ENCODE assay signal across 32 cellular contexts in the genomic region with DNA sequence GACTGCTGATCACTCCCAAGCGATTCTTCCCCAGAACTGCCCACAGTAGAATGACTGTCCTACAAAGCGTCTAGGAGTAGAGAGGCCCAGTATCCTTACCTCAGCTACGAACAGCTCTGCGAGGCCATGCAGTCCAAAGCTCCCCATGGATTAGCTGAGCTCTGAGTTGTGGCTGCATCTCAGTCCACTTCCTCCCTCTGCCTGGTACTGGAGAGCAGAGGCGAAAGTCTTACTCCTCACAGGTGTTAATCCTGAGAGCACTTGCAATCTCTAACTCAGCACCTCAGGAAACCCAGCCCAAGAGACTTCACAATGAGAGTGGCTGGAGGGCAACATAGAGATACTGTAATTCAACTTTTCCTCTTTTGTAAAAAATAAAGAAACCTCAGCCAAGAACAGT.
"Had no signal": no experiment of that assay in that cellular context is flagged by ENCODE, and none has a peak within 500 bp of the region (broad histone marks: within the 10 kb centered on the region; RNA-seq: fewer than 3 reads in every experiment).

No MANE protein-coding gene starts in this region.

- H3K36me3 Mint-ChIP-seq: activated naive CD4-positive, alpha-beta T cell treated with anti-CD3 and anti-CD28 coated beads, Interleukin-2, amount 10 ng/mL, durations not matched to agents 7 days and 5 days; activated naive CD8-positive, alpha-beta T cell had no signal

- H2AFZ ChIP-seq: PC-9 had no signal

- H3K9me3 Mint-ChIP-seq: activated CD4-positive, alpha-beta T cell treated with anti-CD3 and anti-CD28 coated beads, Interleukin-2, amount 10 ng/mL, durations not matched to agents 7 days and 5 days; activated naive CD4-positive, alpha-beta T cell treated with anti-CD3 and anti-CD28 coated beads, Interleukin-2, amount 10 ng/mL, durations not matched to agents 7 days and 5 days; activated naive CD8-positive, alpha-beta T cell treated with anti-CD3 and anti-CD28 coated beads, Interleukin-2, amount 50 U/mL, for 24 hours; activated T-helper 1 cell treated with anti-CD3 and anti-CD28 coated beads, Interleukin-12 subunit alpha, Interleukin-12 subunit beta, Interleukin-2, Interleukin-4 antibody, amounts not matched to agents 30 ng/mL and 10 ng/mL and 1 ng/mL, durations not matched to agents 14 hours and 24 hours and 36 hours had no signal

- H3K4me2 ChIP-seq: PC-9 had no signal

- H3K27me3 ChIP-seq: brain microvascular endothelial cell had no signal

- FAIRE-seq: RCC 7860 had no signal

- ATAC-seq: activated CD4-positive, alpha-beta T cell treated with anti-CD3 and anti-CD28 coated beads for 36 hours; activated CD4-positive, CD25-positive, alpha-beta regulatory T cell treated with anti-CD3 and anti-CD28 coated beads, Interleukin-2, amount 50 U/mL, for 24 hours; activated CD8-positive, alpha-beta T cell treated with anti-CD3 and anti-CD28 coated beads, Interleukin-2, amount 10 ng/mL, durations not matched to agents 7 days and 5 days; activated naive CD8-positive, alpha-beta T cell treated with anti-CD3 and anti-CD28 coated beads, Interleukin-2, amount 50 U/mL, for 24 hours; Right ventricle myocardium inferior had no signal

- H3K4me3 Mint-ChIP-seq: activated CD4-positive, alpha-beta T cell treated with anti-CD3 and anti-CD28 coated beads for 36 hours; activated CD4-positive, alpha-beta T cell treated with anti-CD3 and anti-CD28 coated beads, Interleukin-2, amount 10 ng/mL, durations not matched to agents 7 days and 5 days; activated CD8-positive, alpha-beta T cell treated with anti-CD3 and anti-CD28 coated beads, Interleukin-2, amount 10 ng/mL, durations not matched to agents 7 days and 5 days; activated naive CD4-positive, alpha-beta T cell treated with anti-CD3 and anti-CD28 coated beads, Interleukin-2, amount 10 ng/mL, durations not matched to agents 7 days and 5 days; activated naive CD8-positive, alpha-beta T cell; activated naive CD8-positive, alpha-beta T cell treated with anti-CD3 and anti-CD28 coated beads, Interleukin-2, amount 50 U/mL, for 24 hours; activated T-cell treated with anti-CD3 and anti-CD28 coated beads, Interleukin-2, amount 50 U/mL, for 24 hours; activated T-helper 1 cell treated with anti-CD3 and anti-CD28 coated beads, Interleukin-12 subunit alpha, Interleukin-12 subunit beta, Interleukin-2, Interleukin-4 antibody, amounts not matched to agents 30 ng/mL and 10 ng/mL and 1 ng/mL, durations not matched to agents 14 hours and 24 hours and 36 hours had no signal

- H3K27me3 Mint-ChIP-seq: activated CD4-positive, alpha-beta T cell treated with anti-CD3 and anti-CD28 coated beads for 36 hours; activated CD4-positive, alpha-beta T cell treated with anti-CD3 and anti-CD28 coated beads, Interleukin-2, amount 10 ng/mL, durations not matched to agents 7 days and 5 days; activated naive CD4-positive, alpha-beta T cell treated with anti-CD3 and anti-CD28 coated beads, Interleukin-2, amount 10 ng/mL, durations not matched to agents 7 days and 5 days; activated naive CD8-positive, alpha-beta T cell; activated naive CD8-positive, alpha-beta T cell treated with anti-CD3 and anti-CD28 coated beads, Interleukin-2, amount 50 U/mL, for 24 hours; activated T-cell treated with anti-CD3 and anti-CD28 coated beads, Interleukin-2, amount 50 U/mL, for 24 hours had no signal

- H3K4me1 Mint-ChIP-seq: activated CD4-positive, alpha-beta T cell treated with anti-CD3 and anti-CD28 coated beads for 36 hours; activated CD4-positive, alpha-beta T cell treated with anti-CD3 and anti-CD28 coated beads, Interleukin-2, amount 10 ng/mL, durations not matched to agents 7 days and 5 days; activated naive CD4-positive, alpha-beta T cell treated with anti-CD3 and anti-CD28 coated beads, Interleukin-2, amount 10 ng/mL, durations not matched to agents 7 days and 5 days; activated naive CD8-positive, alpha-beta T cell treated with anti-CD3 and anti-CD28 coated beads, Interleukin-2, amount 50 U/mL, for 24 hours had no signal

- H3K36me3 ChIP-seq: brain microvascular endothelial cell had no signal

- H3K27ac ChIP-seq: brain microvascular endothelial cell, PC-9, RWPE1 had no signal

- H3K4me3 ChIP-seq: PC-9 had no signal

- H3K27ac Mint-ChIP-seq: activated CD4-positive, alpha-beta T cell treated with anti-CD3 and anti-CD28 coated beads for 36 hours; activated CD4-positive, alpha-beta T cell treated with anti-CD3 and anti-CD28 coated beads, Interleukin-2, amount 10 ng/mL, durations not matched to agents 7 days and 5 days; activated CD8-positive, alpha-beta T cell treated with anti-CD3 and anti-CD28 coated beads, Interleukin-2, amount 10 ng/mL, durations not matched to agents 7 days and 5 days; activated naive CD4-positive, alpha-beta T cell treated with anti-CD3 and anti-CD28 coated beads, Interleukin-2, amount 10 ng/mL, durations not matched to agents 7 days and 5 days; activated naive CD8-positive, alpha-beta T cell; activated naive CD8-positive, alpha-beta T cell treated with anti-CD3 and anti-CD28 coated beads, Interleukin-2, amount 50 U/mL, for 24 hours; activated T-cell treated with anti-CD3 and anti-CD28 coated beads, Interleukin-2, amount 50 U/mL, for 24 hours; activated T-helper 1 cell treated with anti-CD3 and anti-CD28 coated beads, Interleukin-12 subunit alpha, Interleukin-12 subunit beta, Interleukin-2, Interleukin-4 antibody, amounts not matched to agents 30 ng/mL and 10 ng/mL and 1 ng/mL, durations not matched to agents 14 hours and 24 hours and 36 hours had no signal

- DNase-seq: activated CD4-positive, alpha-beta T cell treated with anti-CD3 and anti-CD28 coated beads for 36 hours; activated CD4-positive, alpha-beta T cell treated with anti-CD3 and anti-CD28 coated beads, Interleukin-2, amount 10 ng/mL, durations not matched to agents 7 days and 5 days; activated CD4-positive, alpha-beta T cell treated with anti-CD3 and anti-CD28 coated beads, Interleukin-2, amount 50 U/mL, for 48 hours; activated CD8-positive, alpha-beta T cell treated with anti-CD3 and anti-CD28 coated beads, Interleukin-2, amount 10 ng/mL, durations not matched to agents 7 days and 5 days; activated gamma-delta T cell treated with Interleukin-2 at 50 U/mL for 16 hours; activated naive CD4-positive, alpha-beta T cell treated with anti-CD3 and anti-CD28 coated beads, Interleukin-2, amount 10 ng/mL, durations not matched to agents 7 days and 5 days; activated naive CD8-positive, alpha-beta T cell treated with anti-CD3 and anti-CD28 coated beads, Interleukin-2, amount 50 U/mL, for 24 hours; activated T-cell treated with anti-CD3 and anti-CD28 coated beads, Interleukin-2, amount 50 U/mL, for 24 hours; amniotic stem cell; aorta; brain microvascular endothelial cell; central memory CD4-positive, alpha-beta T cell; NCI-H1048; NCI-H1105 treated with DMSO at 0.1 percent for 48 hours; NCI-H1436; NCI-H1694; NCI-H1930; NCI-H345; NCI-H510A; NCI-H526; NCI-H748 treated with DMSO at 0.1 percent for 48 hours; PC-9; SW 1271; T-helper 1 cell; T-helper 2 cell; T-helper 9 cell had no signal
